Comparison of ENCODE assay signal across 8 cellular contexts in genomic region chr12:101891462-101891971, GRCh38. TPM values are rescaled to one million over a fixed set of nuclear protein-coding genes. Genes with fewer than 3 reads are reported as not detected.
DNase-seq lines count a peak whose midpoint lies in the region; ATAC-seq, FAIRE-seq and TF ChIP-seq lines count a peak whose summit lies in the region.

No MANE protein-coding gene starts in this region.

- peak overlapping the region; percentile 2; the same call in 1 of the 2 replicates for H2AFZ ChIP-seq in GM23248

- H3K27ac Mint-ChIP-seq in chondrocyte (ENCODE audit: unreplicated experiment): peak overlapping the region; percentile 74

- H3K27me3 ChIP-seq in GM23248 (replicated peaks; ENCODE audit: insufficient read depth): no peaks in the 10 kb centered on the region
- H3K27me3 ChIP-seq in MG63: no peaks in the 10 kb centered on the region
- H3K27me3 ChIP-seq in pancreas: no peaks in the 10 kb centered on the region
- H3K27me3 ChIP-seq in psoas muscle (ENCODE audit: insufficient read depth in 3 of 3, low read length in 2 of 3): no peaks in the 10 kb centered on the region
- no peaks in the 10 kb centered on the region for H3K27me3 ChIP-seq in mesendoderm (ENCODE audit: insufficient read depth, low read length, poor library complexity)

- TF ChIP-seq CTCF in GM10248 (IDR thresholded peaks at IDR 0.05; ENCODE audit: control extremely low read depth, extremely low read depth, low read depth, missing control alignments): no peak
- no peak for TF ChIP-seq CTCF in chondrocyte (IDR thresholded peaks at IDR 0.05)
- no peak for TF ChIP-seq CTCF in pancreas (IDR thresholded peaks at IDR 0.05)
- no peak for TF ChIP-seq CTCF in psoas muscle (IDR thresholded peaks at IDR 0.05)

- ATAC-seq in pancreas: peak; percentile 21 to 84 (median 73)
- ATAC-seq in psoas muscle: no peak

- no peak overlapping the region for H4K5ac ChIP-seq in mesendoderm (ENCODE audit: low read length)

- no peaks in the 10 kb centered on the region for H3K9me2 ChIP-seq in GM23248 (ENCODE audit: insufficient read depth)

- H3K9ac ChIP-seq in GM23248: peak overlapping the region; percentile 29
- no peak overlapping the region for H3K9ac ChIP-seq in mesendoderm (ENCODE audit: low read length)

- POLR2A ChIA-PET in GM10248 (lab: Yijun Ruan, JAX): interaction anchor here (0.5 to 0.8 kb wide), 2 partner anchors 9 to 15 kb away, joined by 4 to 12 read pairs; no protein-coding TSS in a partner anchor

- H3K79me2 ChIP-seq in GM23248 (ENCODE audit: insufficient read depth) (peaks cover 64% of the 10 kb centered on the region), mesendoderm (ENCODE audit: control insufficient read depth, insufficient read depth, low read length) (no peaks in the 10 kb centered on the region)

- H4K8ac ChIP-seq in mesendoderm (ENCODE audit: low read depth, low read length): no peak overlapping the region

- H2BK15ac ChIP-seq in mesendoderm (replicated peaks; ENCODE audit: low read depth): no peak overlapping the region

- H3K4me3 ChIP-seq in GM23248: peak overlapping the region; percentile 36
- no peak overlapping the region for H3K4me3 ChIP-seq in MG63
- no peak overlapping the region for H3K4me3 ChIP-seq in pancreas
- H3K4me3 ChIP-seq in psoas muscle: no peak overlapping the region
- H3K4me3 ChIP-seq in mesendoderm (ENCODE audit: low read length): no peak overlapping the region

- H2AK5ac ChIP-seq in mesendoderm (ENCODE audit: low read length): no peak overlapping the region

- peaks cover 30% of the 10 kb centered on the region for H3F3A ChIP-seq in GM23248 (ENCODE audit: insufficient read depth)

- H3K4me1 ChIP-seq in GM23248 (ENCODE audit: insufficient read depth): peaks cover 42% of the 10 kb centered on the region
- H3K4me1 ChIP-seq in pancreas: peaks cover 6 to 25% (median 8%) of the 10 kb centered on the region in 3 donors
- H3K4me1 ChIP-seq in psoas muscle: no peaks in the 10 kb centered on the region
- H3K4me1 ChIP-seq in mesendoderm (ENCODE audit: control insufficient read depth, low read depth, low read length): no peaks in the 10 kb centered on the region

- in situ Hi-C loops in GM23248 (cut with MboI): no loop called here

- H2BK5ac ChIP-seq in mesendoderm (ENCODE audit: low read length): no peak overlapping the region

- FAIRE-seq in pancreas (lab: Jason Lieb, UNC): no peak

- no peaks in the 10 kb centered on the region for H3K27me3 Mint-ChIP-seq in chondrocyte (ENCODE audit: low read depth)

- no peak overlapping the region for H3K56ac ChIP-seq in mesendoderm (ENCODE audit: low read length)

- intact Hi-C loops in pancreas (cut with DNase I): no loop called here
- intact Hi-C loops in psoas muscle (cut with DNase I): no loop called here

- peak overlapping the region; percentile 59 for H3K27ac ChIP-seq in GM23248
- H3K27ac ChIP-seq in pancreas: peak overlapping the region in 3 of 4 donors; percentile 1 to 79 (median 43)
- no peak overlapping the region for H3K27ac ChIP-seq in psoas muscle
- H3K27ac ChIP-seq in mesendoderm (ENCODE audit: low read depth, low read length): no peak overlapping the region

- H3K36me3 Mint-ChIP-seq in chondrocyte (ENCODE audit: low read depth): no peaks in the 10 kb centered on the region

- DNase-seq in GM10248 (ENCODE audit: extremely low spot score) (peak; percentile 37), GM23248 (peak; percentile 80), MG63 (peak; percentile 86), chondrocyte (ENCODE audit: low spot score) (no peak), pancreas (peak in 1 of 6 donors; percentile 57), NCI-H82 (lab: John Stamatoyannopoulos, UW) (no peak), psoas muscle (no peak), mesendoderm (no peak)

- H3K9me3 ChIP-seq in GM23248 (ENCODE audit: low read depth) (no peaks in the 10 kb centered on the region), MG63 (no peaks in the 10 kb centered on the region), pancreas (no peaks in the 10 kb centered on the region), psoas muscle (no peaks in the 10 kb centered on the region)

- H3K36me3 ChIP-seq in GM23248 (ENCODE audit: low read depth) (0 out of 2 replicates have a peak, but pooled peaks cover 11% of the 10 kb centered on the region), MG63 (no peaks in the 10 kb centered on the region), pancreas (no peaks in the 10 kb centered on the region), psoas muscle (ENCODE audit: insufficient read depth in 1 of 2, low read depth in 1 of 2) (no peaks in the 10 kb centered on the region), mesendoderm (ENCODE audit: control insufficient read depth, insufficient read depth, low read length) (no peaks in the 10 kb centered on the region)

- H3K4me1 Mint-ChIP-seq in chondrocyte (ENCODE audit: low read depth): peaks cover 29% of the 10 kb centered on the region

- CTCF ChIA-PET in GM10248 (lab: Yijun Ruan, JAX): interaction anchor here (0.8 to 2.8 kb wide), 9 partner anchors 8 to 61 kb away, joined by 3 to 14 read pairs (median 4); partner anchors contain the start of gene GNPTAB

- no peaks in the 10 kb centered on the region for H4K20me1 ChIP-seq in GM23248 (ENCODE audit: insufficient read depth)

- no peak overlapping the region for H2BK120ac ChIP-seq in mesendoderm (ENCODE audit: low read depth, low read length)

- H3K18ac ChIP-seq in mesendoderm (ENCODE audit: low read length): no peak overlapping the region

- H3K4me3 Mint-ChIP-seq in chondrocyte (ENCODE audit: unreplicated experiment): peak overlapping the region; percentile 16

- H3K23ac ChIP-seq in mesendoderm (ENCODE audit: low read length): no peak overlapping the region

- no peaks in the 10 kb centered on the region for H3K9me3 Mint-ChIP-seq in chondrocyte (ENCODE audit: low read depth)

- 0% methylated on average over 3 of the region's 3 CpGs for WGBS in GM23248 (ENCODE audit: low coverage in 1 of 2, low lambda C conversion rate in 2 of 2, missing lambda C conversion rate in 2 of 2), 2 experiments
- WGBS in pancreas, 2 donors: 5 to 10% methylated on average over 3 of the region's 3 CpGs
- WGBS in psoas muscle, 3 donors: 36 to 40% (median 38%) methylated on average over 3 of the region's 3 CpGs
- WGBS in mesendoderm (ENCODE audit: extremely low coverage, insufficient coverage, low lambda C conversion rate): no CpG with 5 or more reads among the region's 3 CpGs

- H3K4me2 ChIP-seq in GM23248 (ENCODE audit: unreplicated experiment) (peak overlapping the region; percentile 47), mesendoderm (ENCODE audit: low read length) (no peak overlapping the region)

- H3K79me1 ChIP-seq in mesendoderm (ENCODE audit: low read length): no peaks in the 10 kb centered on the region

- no peak overlapping the region for H3K4ac ChIP-seq in mesendoderm (ENCODE audit: low read depth, low read length)

RNA-seq across cellular contexts. Expression of gene DRAM1, which starts 14.1 kb away (rescaled TPM):
- 86.8 and 111 TPM in 2 replicates for total RNA-seq in GM23248 (2014; rRNA removed; shearing (Covaris generic))
- 99.2 and 105 TPM in 2 replicates for polyA plus RNA-seq in GM23248 (2016; fragmentation: Nextera tagmentation; extraction: Ambion mirVana)
- total RNA-seq in MG63 (2014; rRNA removed; shearing (Covaris generic); ENCODE audit: low replicate concordance): 8.1 and 8.8 TPM in 2 replicates
- 7.0 to 11.6 TPM (median 9.3 TPM) in 3 replicates for total RNA-seq in chondrocyte
- total RNA-seq in pancreas: 10 to 100 TPM in 2 of 6 donors, 1 to 10 TPM in 4; 3.1 to 15.0 (median 5.6) TPM
- 1 to 10 TPM; 3.5 to 7.4 TPM for polyA plus RNA-seq in pancreas
- total RNA-seq in psoas muscle: 1 to 10 TPM; 2.8 to 6.8 (median 4.6) TPM
- polyA plus RNA-seq in psoas muscle: 1 to 10 TPM; 3.8 to 6.2 (median 4.1) TPM
- 3.0 TPM for polyA plus RNA-seq in mesendoderm (2013, experiment 1 of 2)
- 3.1 TPM for polyA plus RNA-seq in mesendoderm (2013, experiment 2 of 2)

Comparison
In these comparisons a context has a peak if more than half of its experiments do, and no peak if none do; other contexts are left out.
1. DNase-seq: peak in GM10248 (single experiment), GM23248 (single experiment) and MG63 (single experiment); none in chondrocyte (single experiment), NCI-H82 (single experiment), psoas muscle (0 of 2) and mesendoderm (single experiment).
2. H3K27ac ChIP-seq: peak in GM23248 (single experiment) and pancreas (3 of 4); none in psoas muscle (single experiment) and mesendoderm (single experiment).
3. ATAC-seq: peak in pancreas (4 of 4); none in psoas muscle (0 of 4).